22 cellular contexts compared by ENCODE assay signal in the genomic region with DNA sequence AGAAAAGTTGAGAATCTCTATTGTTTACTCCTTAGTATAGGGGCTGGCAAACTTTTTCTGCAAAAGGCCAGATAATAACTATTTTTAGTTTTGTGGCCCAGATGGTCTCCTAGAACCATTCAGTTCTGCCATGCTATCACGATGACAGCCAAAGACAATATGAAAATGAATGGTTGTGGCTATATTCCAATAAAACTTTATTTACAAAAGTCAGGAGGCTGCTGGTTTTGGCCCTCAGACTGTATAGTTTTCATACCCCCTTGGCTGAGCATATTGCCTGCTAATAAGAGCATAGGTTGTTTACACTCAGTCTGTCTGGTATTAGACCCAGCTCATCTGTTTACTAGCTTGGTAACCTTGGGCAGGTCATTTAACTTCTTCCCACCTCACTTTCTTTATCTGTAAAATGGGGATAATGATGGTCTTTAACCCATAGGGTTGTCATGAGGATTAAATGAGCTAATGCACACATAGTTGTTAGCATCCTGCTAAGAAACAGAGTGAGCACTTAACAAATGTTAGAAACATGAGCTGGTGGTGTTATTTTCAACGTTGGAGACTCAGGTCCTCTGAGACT.
"Had no signal": no experiment of that assay in that cellular context is flagged by ENCODE, and none has a peak within 500 bp of the region (broad histone marks: within the 10 kb centered on the region; RNA-seq: fewer than 3 reads in every experiment).

No MANE protein-coding gene starts in this region.

- DNase-seq: activated CD4-positive, alpha-beta T cell treated with anti-CD3 and anti-CD28 coated beads, Interleukin-2, amount 10 ng/mL, durations not matched to agents 7 days and 5 days; activated CD8-positive, alpha-beta memory T cell treated with anti-CD3 and anti-CD28 coated beads, Interleukin-2, amount 10 ng/mL, durations not matched to agents 7 days and 5 days; activated CD8-positive, alpha-beta T cell treated with anti-CD3 and anti-CD28 coated beads for 36 hours; activated effector memory CD4-positive, alpha-beta T cell treated with anti-CD3 and anti-CD28 coated beads, Interleukin-2, amount 50 U/mL, for 16 hours; activated naive CD4-positive, alpha-beta T cell treated with anti-CD3 and anti-CD28 coated beads, Interleukin-2, amount 10 ng/mL, durations not matched to agents 7 days and 5 days; activated T-cell treated with anti-CD3 and anti-CD28 coated beads for 4 hours; amygdala; cerebellar nuclear complex; head of caudate nucleus; islet precursor cell; left cardiac atrium; midbrain; natural killer cell; spleen; stimulated activated CD4-positive, alpha-beta T cell treated with anti-CD3 and anti-CD28 coated beads, Interleukin-4, amount 100 ng/mL, for 1 hour; stimulated activated naive CD4-positive, alpha-beta T cell treated with Interleukin-2 at 50 U/mL for 16 hours had no signal

- FAIRE-seq: bronchial epithelial cell had no signal

- H3K36me3 ChIP-seq: gastroesophageal sphincter, prostate gland, spleen, thoracic aorta, vagina had no signal

- H3K4me3 ChIP-seq: gastroesophageal sphincter, prostate gland, spleen, thoracic aorta, vagina had no signal

- H3K27me3 ChIP-seq: gastroesophageal sphincter, spleen, vagina had no signal

- H3K27ac ChIP-seq: epithelial cell of prostate, gastroesophageal sphincter, prostate gland, spleen, thoracic aorta, vagina had no signal

- H3K9me3 ChIP-seq: gastroesophageal sphincter, prostate gland, spleen, thoracic aorta, vagina had no signal

- H3K4me1 ChIP-seq: vagina had no signal
